Comparison of ENCODE assay signal across 26 cellular contexts in genomic region chr21:26920055-26920454, GRCh38. TPM values are rescaled to one million over a fixed set of nuclear protein-coding genes. Genes with fewer than 3 reads are reported as not detected.
DNase-seq lines count a peak whose midpoint lies in the region; ATAC-seq and TF ChIP-seq lines count a peak whose summit lies in the region.
"Had no signal": no experiment of that assay in that cellular context is flagged by ENCODE, and none has a peak within 500 bp of the region (broad histone marks: within the 10 kb centered on the region; RNA-seq: fewer than 3 reads in every experiment).

No MANE protein-coding gene starts in this region.

- H3K4me3 ChIP-seq in breast epithelium (no peak overlapping the region), adipocyte (ENCODE audit: low read length) (no peak overlapping the region), vagina (no peak overlapping the region)
- H3K4me3 ChIP-seq: ovary, right atrium auricular region, suprapubic skin had no signal

- CTCF ChIA-PET in MCF 10A (lab: Yijun Ruan, JAX) = no interaction called here

- H3K4me1 Mint-ChIP-seq in MCF 10A (ENCODE audit: insufficient read depth, unreplicated experiment) = no peaks in the 10 kb centered on the region
- H3K4me1 Mint-ChIP-seq: activated CD4-positive, alpha-beta T cell treated with anti-CD3 and anti-CD28 coated beads for 36 hours; activated naive CD8-positive, alpha-beta T cell treated with anti-CD3 and anti-CD28 coated beads, Interleukin-2, amount 10 ng/mL, durations not matched to agents 7 days and 5 days; CD4-positive, CD25-positive, alpha-beta regulatory T cell; T-helper 17 cell had no signal

- ATAC-seq in GM18520 (IDR thresholded peaks at IDR 0.05; ENCODE audit: unreplicated experiment) = no peak
- ATAC-seq in GM21367 (IDR thresholded peaks at IDR 0.05; ENCODE audit: unreplicated experiment) = no peak
- ATAC-seq: activated CD4-positive, alpha-beta T cell treated with anti-CD3 and anti-CD28 coated beads for 36 hours; activated CD8-positive, alpha-beta T cell treated with anti-CD3 and anti-CD28 coated beads, Interleukin-2, amount 10 ng/mL, durations not matched to agents 7 days and 5 days; SK-N-SH treated with all-trans-retinoic acid at 6 μM for 48 hours; T-helper 17 cell had no signal

- DNase-seq in MCF 10A (ENCODE audit: unreplicated experiment) (peak; percentile 3), breast epithelium (ENCODE audit: low spot score in 2 of 2) (no peak), adipocyte (ENCODE audit: low read depth) (peak; percentile 17), kidney tubule cell (ENCODE audit: low spot score) (peak; percentile 8), vagina (ENCODE audit: extremely low spot score in 2 of 2) (no peak)
- no peak for DNase-seq in stimulated activated CD4-positive, alpha-beta T cell treated with anti-CD3 and anti-CD28 coated beads, Interleukin-4, amount 100 ng/mL, for 24 hours
- DNase-seq: 8988T; activated CD4-positive, alpha-beta T cell treated with anti-CD3 and anti-CD28 coated beads for 36 hours; activated CD8-positive, alpha-beta T cell treated with anti-CD3 and anti-CD28 coated beads, Interleukin-2, amount 10 ng/mL, durations not matched to agents 7 days and 5 days; activated effector memory CD4-positive, alpha-beta T cell treated with Interleukin-2 at 50 U/mL for 16 hours; activated naive CD8-positive, alpha-beta T cell treated with anti-CD3 and anti-CD28 coated beads, Interleukin-2, amount 10 ng/mL, durations not matched to agents 7 days and 5 days; CD4-positive, CD25-positive, alpha-beta regulatory T cell; glutamatergic neuron; NCI-H1436 treated with DMSO at 0.1 percent for 48 hours; NCI-H2107; NCI-H446 treated with DMSO at 0.1 percent for 48 hours; NCI-H82; OCI-M1; ovary; stimulated activated naive CD4-positive, alpha-beta T cell; T-helper 17 cell had no signal

- H3K4me3 Mint-ChIP-seq in MCF 10A (ENCODE audit: unreplicated experiment) = no peak overlapping the region
- H3K4me3 Mint-ChIP-seq: activated CD4-positive, alpha-beta T cell treated with anti-CD3 and anti-CD28 coated beads for 36 hours; activated CD8-positive, alpha-beta T cell treated with anti-CD3 and anti-CD28 coated beads, Interleukin-2, amount 10 ng/mL, durations not matched to agents 7 days and 5 days; activated naive CD8-positive, alpha-beta T cell treated with anti-CD3 and anti-CD28 coated beads, Interleukin-2, amount 10 ng/mL, durations not matched to agents 7 days and 5 days; CD4-positive, CD25-positive, alpha-beta regulatory T cell; T-helper 17 cell had no signal

- H3K9me3 Mint-ChIP-seq in MCF 10A (ENCODE audit: unreplicated experiment) = no peaks in the 10 kb centered on the region
- H3K9me3 Mint-ChIP-seq: activated naive CD8-positive, alpha-beta T cell treated with anti-CD3 and anti-CD28 coated beads, Interleukin-2, amount 10 ng/mL, durations not matched to agents 7 days and 5 days had no signal

- H3K27me3 ChIP-seq in breast epithelium (no peaks in the 10 kb centered on the region), adipocyte (replicated peaks; ENCODE audit: control insufficient read depth, insufficient read depth, low read length) (no peaks in the 10 kb centered on the region), vagina (no peaks in the 10 kb centered on the region)
- H3K27me3 ChIP-seq: ovary, right atrium auricular region, suprapubic skin had no signal

- no peak for TF ChIP-seq POLR2A in breast epithelium (IDR thresholded peaks at IDR 0.05)
- no peak for TF ChIP-seq POLR2A in vagina (IDR thresholded peaks at IDR 0.05)

- H3K4me1 ChIP-seq in breast epithelium (no peaks in the 10 kb centered on the region), adipocyte (ENCODE audit: control insufficient read depth, insufficient read depth, low read length) (peaks cover 55% of the 10 kb centered on the region), vagina (no peaks in the 10 kb centered on the region)
- H3K4me1 ChIP-seq: right atrium auricular region, suprapubic skin had no signal

- H3K27ac ChIP-seq in breast epithelium (no peak overlapping the region), vagina (peak overlapping the region; percentile 11)
- H3K27ac ChIP-seq: ovary, right atrium auricular region, suprapubic skin had no signal

- no TSS peak for BruUV-seq in MCF 10A (replicated peaks; lab: Mats Ljungman, UMichigan)

- no peaks in the 10 kb centered on the region for H3K36me3 ChIP-seq in breast epithelium
- peaks cover 53% of the 10 kb centered on the region for H3K36me3 ChIP-seq in adipocyte (ENCODE audit: control insufficient read depth, insufficient read depth, low read length, severe bottlenecking)
- H3K36me3 ChIP-seq in vagina = peaks cover 0 to 10% of the 10 kb centered on the region in 2 donors
- H3K36me3 ChIP-seq: ovary had no signal

- TF ChIP-seq CTCF in MCF 10A (IDR thresholded peaks at IDR 0.05; ENCODE audit: unreplicated experiment) (no peak), breast epithelium (IDR thresholded peaks at IDR 0.05) (no peak), vagina (IDR thresholded peaks at IDR 0.05) (no peak)

- intact Hi-C loops in MCF 10A (cut with micrococcal nuclease) = no loop called here
- intact Hi-C loops in breast epithelium (cut with DNase I; ENCODE audit: low total_unique reads) = no loop called here
- intact Hi-C loops in vagina (cut with DNase I) = no loop called here

- H3K9ac ChIP-seq in adipocyte (ENCODE audit: low read length) = no peak overlapping the region

- POLR2A ChIA-PET in MCF 10A (lab: Yijun Ruan, JAX) = no interaction called here

- no peaks in the 10 kb centered on the region for H3K9me3 ChIP-seq in breast epithelium
- no peaks in the 10 kb centered on the region for H3K9me3 ChIP-seq in adipocyte (ENCODE audit: control insufficient read depth, low read length)
- H3K9me3 ChIP-seq in vagina = no peaks in the 10 kb centered on the region
- H3K9me3 ChIP-seq: ovary, right atrium auricular region, suprapubic skin had no signal

- no peaks in the 10 kb centered on the region for H3K36me3 Mint-ChIP-seq in MCF 10A (ENCODE audit: insufficient read depth, unreplicated experiment)
- H3K36me3 Mint-ChIP-seq: activated naive CD8-positive, alpha-beta T cell treated with anti-CD3 and anti-CD28 coated beads, Interleukin-2, amount 10 ng/mL, durations not matched to agents 7 days and 5 days; CD4-positive, CD25-positive, alpha-beta regulatory T cell had no signal

- no peaks in the 10 kb centered on the region for H3K27me3 Mint-ChIP-seq in MCF 10A (ENCODE audit: insufficient read depth, unreplicated experiment)
- H3K27me3 Mint-ChIP-seq: CD4-positive, CD25-positive, alpha-beta regulatory T cell; T-helper 17 cell had no signal

- H3K27ac Mint-ChIP-seq in MCF 10A (ENCODE audit: low read depth, unreplicated experiment) = no peak overlapping the region
- H3K27ac Mint-ChIP-seq: activated CD4-positive, alpha-beta T cell treated with anti-CD3 and anti-CD28 coated beads for 36 hours; activated CD8-positive, alpha-beta T cell treated with anti-CD3 and anti-CD28 coated beads, Interleukin-2, amount 10 ng/mL, durations not matched to agents 7 days and 5 days; activated naive CD8-positive, alpha-beta T cell treated with anti-CD3 and anti-CD28 coated beads, Interleukin-2, amount 10 ng/mL, durations not matched to agents 7 days and 5 days; CD4-positive, CD25-positive, alpha-beta regulatory T cell; T-helper 17 cell had no signal

RNA-seq across cellular contexts. Expression of gene ADAMTS5, which starts 46.8 kb away (rescaled TPM):
- 0.10 TPM in 1 of 2 replicates, not detected in the other for total RNA-seq in MCF 10A (2022)
- total RNA-seq in breast epithelium = 10 to 100 TPM; 14.8 to 89.3 (median 34.4) TPM
- total RNA-seq in vagina = 20.4 TPM
- total RNA-seq: activated CD4-positive, alpha-beta T cell treated with anti-CD3 and anti-CD28 coated beads for 36 hours; activated CD8-positive, alpha-beta T cell treated with anti-CD3 and anti-CD28 coated beads, Interleukin-2, amount 10 ng/mL, durations not matched to agents 7 days and 5 days; activated naive CD8-positive, alpha-beta T cell treated with anti-CD3 and anti-CD28 coated beads, Interleukin-2, amount 10 ng/mL, durations not matched to agents 7 days and 5 days; CD4-positive, CD25-positive, alpha-beta regulatory T cell; T-helper 17 cell had no signal

Comparison
In these comparisons a context has a peak if more than half of its experiments do, and no peak if none do; other contexts are left out.
1. DNase-seq: peak in MCF 10A (single experiment), adipocyte (single experiment) and kidney tubule cell (single experiment); none in breast epithelium (0 of 2), vagina (0 of 2) and stimulated activated CD4-positive, alpha-beta T cell treated with anti-CD3 and anti-CD28 coated beads, Interleukin-4, amount 100 ng/mL, for 24 hours (single experiment).
2. RNA of gene ADAMTS5, which starts 46.8 kb away (total RNA-seq): 14.8 to 89.3 TPM in breast epithelium and 20.4 TPM in vagina (single experiment); 0.10 TPM in MCF 10A; every median in the first group is over 10 times any median in the second.